Comparison of ENCODE assay signal across 28 cellular contexts in genomic region chr22:37391702-37392101, GRCh38. TPM values are rescaled to one million over a fixed set of nuclear protein-coding genes. Genes with fewer than 3 reads are reported as not detected.
"Had no signal": no experiment of that assay in that cellular context is flagged by ENCODE, and none has a peak within 500 bp of the region (broad histone marks: within the 10 kb centered on the region; RNA-seq: fewer than 3 reads in every experiment).

No MANE protein-coding gene starts in this region.

- ATAC-seq: mucosa of descending colon; naive thymus-derived CD4-positive, alpha-beta T cell; natural killer cell treated with Interleukin-12 subunit alpha and Interleukin-12 subunit beta and Interleukin-15 and Interleukin-18, amount 100 ng/mL, for 72 hours; pancreas; right cardiac atrium; sciatic nerve; stimulated activated memory B cell treated with anti-CD40 and anti-IgM and Interleukin-4, amounts not matched to agents 10 μg/mL and 1 μg/mL and 100 μg/mL, for 72 hours; stimulated activated naive CD8-positive, alpha-beta T cell treated with anti-CD3 and anti-CD28 coated beads, Interleukin-15, amount 100 ng/mL, for 72 hours had no signal

- DNase-seq: islet precursor cell; left ventricle myocardium inferior; midbrain; mucosa of descending colon; naive thymus-derived CD4-positive, alpha-beta T cell; nucleus accumbens; pancreas; posterior cingulate gyrus; retina; right cardiac atrium; stimulated activated CD4-positive, alpha-beta T cell treated with anti-CD3 and anti-CD28 coated beads, Interleukin-12 subunit alpha, Interleukin-12 subunit beta, amount 100 ng/mL, for 4 hours; stimulated activated CD4-positive, alpha-beta T cell treated with anti-CD3 and anti-CD28 coated beads, Interleukin-15, amount 100 ng/mL, for 24 hours; stimulated activated CD4-positive, alpha-beta T cell treated with anti-CD3 and anti-CD28 coated beads, Interleukin-2, amount 100 ng/mL, for 24 hours; stimulated activated CD4-positive, alpha-beta T cell treated with anti-CD3 and anti-CD28 coated beads, Interleukin-4, amount 100 ng/mL, for 1 hour; stimulated activated naive CD4-positive, alpha-beta T cell treated with Interleukin-2 at 50 U/mL for 16 hours; stimulated activated naive CD8-positive, alpha-beta T cell treated with anti-CD3 and anti-CD28 coated beads, Interleukin-15, amount 100 ng/mL, for 72 hours; substantia nigra; uterus had no signal

- H3K4me3 Mint-ChIP-seq: naive thymus-derived CD4-positive, alpha-beta T cell; natural killer cell treated with Interleukin-12 subunit alpha and Interleukin-12 subunit beta and Interleukin-15 and Interleukin-18, amount 100 ng/mL, for 72 hours; stimulated activated memory B cell treated with anti-CD40 and anti-IgM and Interleukin-4, amounts not matched to agents 10 μg/mL and 1 μg/mL and 100 μg/mL, for 72 hours; stimulated activated naive CD8-positive, alpha-beta T cell treated with anti-CD3 and anti-CD28 coated beads, Interleukin-15, amount 100 ng/mL, for 72 hours; type B pancreatic cell had no signal

- H3K36me3 ChIP-seq: left ventricle myocardium inferior, pancreas, prostate gland, tibial nerve, uterus had no signal

- H3K79me2 ChIP-seq: hepatocyte had no signal

- H3K4me1 Mint-ChIP-seq: naive thymus-derived CD4-positive, alpha-beta T cell; stimulated activated naive CD8-positive, alpha-beta T cell treated with anti-CD3 and anti-CD28 coated beads, Interleukin-15, amount 100 ng/mL, for 72 hours had no signal

- H3K27me3 ChIP-seq: hepatocyte, pancreas, uterus had no signal

- H3K36me3 Mint-ChIP-seq: naive thymus-derived CD4-positive, alpha-beta T cell; natural killer cell treated with Interleukin-12 subunit alpha and Interleukin-12 subunit beta and Interleukin-15 and Interleukin-18, amount 100 ng/mL, for 72 hours; stimulated activated memory B cell treated with anti-CD40 and anti-IgM and Interleukin-4, amounts not matched to agents 10 μg/mL and 1 μg/mL and 100 μg/mL, for 72 hours; type B pancreatic cell had no signal

- H3K9me3 Mint-ChIP-seq: naive thymus-derived CD4-positive, alpha-beta T cell; natural killer cell treated with Interleukin-12 subunit alpha and Interleukin-12 subunit beta and Interleukin-15 and Interleukin-18, amount 100 ng/mL, for 72 hours; stimulated activated memory B cell treated with anti-CD40 and anti-IgM and Interleukin-4, amounts not matched to agents 10 μg/mL and 1 μg/mL and 100 μg/mL, for 72 hours; stimulated activated naive CD8-positive, alpha-beta T cell treated with anti-CD3 and anti-CD28 coated beads, Interleukin-15, amount 100 ng/mL, for 72 hours; type B pancreatic cell had no signal

- H3K9me3 ChIP-seq: left ventricle myocardium inferior, mucosa of descending colon, pancreas, prostate gland, tibial nerve, uterus had no signal

- H3K27ac ChIP-seq: hepatocyte, left ventricle myocardium inferior, pancreas, prostate gland, skin epidermis, tibial nerve, uterus had no signal

- H3K4me3 ChIP-seq: hepatocyte, left ventricle myocardium inferior, lung, mucosa of descending colon, pancreas, prostate gland, skin epidermis, tibial nerve, uterus had no signal

- H3K4me1 ChIP-seq: left ventricle myocardium inferior, pancreas, prostate gland, tibial nerve, uterus had no signal

- H3K4me2 ChIP-seq: hepatocyte had no signal

- H3K27ac Mint-ChIP-seq: natural killer cell treated with Interleukin-12 subunit alpha and Interleukin-12 subunit beta and Interleukin-15 and Interleukin-18, amount 100 ng/mL, for 72 hours; stimulated activated memory B cell treated with anti-CD40 and anti-IgM and Interleukin-4, amounts not matched to agents 10 μg/mL and 1 μg/mL and 100 μg/mL, for 72 hours; stimulated activated naive CD8-positive, alpha-beta T cell treated with anti-CD3 and anti-CD28 coated beads, Interleukin-15, amount 100 ng/mL, for 72 hours; type B pancreatic cell had no signal

- H2AFZ ChIP-seq: hepatocyte had no signal

RNA-seq across cellular contexts. Expression of gene ELFN2, which starts 35.6 kb away (rescaled TPM):
- total RNA-seq: left ventricle myocardium inferior, mesenteric fat pad had no signal
- polyA plus RNA-seq: naive thymus-derived CD4-positive, alpha-beta T cell had no signal
